In the genomic region with DNA sequence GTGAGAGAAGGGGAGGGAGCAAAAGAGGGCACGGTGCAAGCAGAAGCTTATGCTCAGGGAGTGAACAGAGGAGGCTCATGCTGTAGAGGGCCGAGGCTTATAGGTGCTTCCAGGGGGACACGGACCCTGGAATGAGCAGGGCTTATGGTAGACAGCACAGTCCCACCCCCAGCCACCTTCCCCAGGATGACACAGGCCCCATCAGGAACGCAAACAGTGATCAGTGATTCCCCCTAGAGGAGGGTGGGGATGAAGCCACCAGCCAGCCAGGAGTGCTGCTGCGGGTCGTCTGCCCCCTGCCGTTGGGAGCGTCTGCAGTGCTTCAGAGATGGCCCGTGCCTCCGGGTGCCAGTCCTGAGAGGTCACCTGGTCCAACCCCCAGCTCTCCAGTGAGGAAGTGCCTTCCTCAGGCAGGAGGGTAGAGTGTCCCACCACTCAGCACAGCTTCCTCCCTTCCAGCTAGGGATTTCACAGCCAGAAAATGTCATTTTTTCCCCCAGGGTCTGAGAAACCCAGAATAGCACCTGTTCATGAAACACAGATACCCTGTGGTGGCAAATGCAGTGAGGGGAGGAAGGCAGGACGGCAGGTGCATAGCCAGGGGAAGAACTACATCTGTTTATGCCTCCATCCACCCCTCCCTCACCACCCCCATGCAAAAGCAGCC, we compare ENCODE assay signal across 8 cellular contexts.
DNase-seq lines count a peak whose midpoint lies in the region; ATAC-seq and TF ChIP-seq lines count a peak whose summit lies in the region.

No MANE protein-coding gene starts in this region.

- TF ChIP-seq CTCF in omental fat pad (IDR thresholded peaks at IDR 0.05) = no peak

- peak; percentile 38 for ATAC-seq in omental fat pad (ENCODE audit: low FRiP score)
- no peak for ATAC-seq in HG03095 (IDR thresholded peaks at IDR 0.05; ENCODE audit: unreplicated experiment)

- DNase-seq in GF-D8 (lab: John Stamatoyannopoulos, UW) (peak; percentile 51), HPDE6-E6E7 (ENCODE audit: extremely low spot score) (peak; percentile 73), NOMO-1 (lab: John Stamatoyannopoulos, UW; ENCODE audit: unreplicated experiment in 2 of 2) (peak; percentile 61 to 74), fibroblast of peridontal ligament (ENCODE audit: extremely low read depth) (peak; percentile 2), omental fat pad (ENCODE audit: low spot score) (no peak), OCI-M2 (lab: John Stamatoyannopoulos, UW; ENCODE audit: unreplicated experiment) (no peak)
- peak; percentile 53 for DNase-seq in activated CD8-positive, alpha-beta memory T cell treated with anti-CD3 and anti-CD28 coated beads, Interleukin-2, amount 50 U/mL, for 4 hours

Comparison
In these comparisons a context has a peak if more than half of its experiments do, and no peak if none do; other contexts are left out.
1. DNase-seq: peak in GF-D8 (single experiment), HPDE6-E6E7 (single experiment), NOMO-1 (2 of 2), activated CD8-positive, alpha-beta memory T cell treated with anti-CD3 and anti-CD28 coated beads, Interleukin-2, amount 50 U/mL, for 4 hours (single experiment) and fibroblast of peridontal ligament (single experiment); none in omental fat pad (single experiment) and OCI-M2 (single experiment).